In the genomic region with DNA sequence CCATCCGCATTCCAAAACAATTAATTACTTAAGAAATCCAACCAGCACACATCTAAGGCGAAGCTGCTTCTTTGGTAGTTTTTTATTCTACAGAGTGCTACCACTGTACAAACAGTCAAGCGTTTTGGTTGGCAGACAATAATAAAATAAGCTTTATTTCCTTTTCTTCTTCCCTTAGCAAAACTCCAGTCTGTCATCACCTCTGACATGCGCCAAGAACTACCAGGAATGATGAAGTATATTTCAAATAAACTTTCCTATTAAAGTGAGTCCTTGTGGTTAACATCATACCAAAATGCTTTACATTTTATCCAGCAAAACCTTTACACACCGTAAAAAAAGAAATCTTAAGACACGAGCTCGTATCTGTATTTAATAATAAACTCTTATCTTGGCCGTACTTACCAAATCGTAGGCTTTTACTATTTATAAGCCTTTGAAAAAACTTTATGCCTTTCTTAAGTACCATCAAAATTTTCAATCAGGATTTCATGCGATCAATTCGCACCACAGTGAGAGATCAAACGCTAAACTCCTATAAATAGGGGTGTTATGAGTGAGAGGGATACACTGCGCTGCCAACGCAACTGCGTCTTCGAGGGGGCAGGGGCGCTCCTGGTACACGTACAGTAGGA, we compare ENCODE assay signal across 8 cellular contexts. TPM values are rescaled to one million over a fixed set of nuclear protein-coding genes. Genes with fewer than 3 reads are reported as not detected.
DNase-seq lines count a peak whose midpoint lies in the region; ATAC-seq lines count a peak whose summit lies in the region.

No MANE protein-coding gene starts in this region.

- in situ Hi-C loops in KBM-7 (cut with MboI; ENCODE audit: low pct_unique_long_range_greater_than_20kb, low sequenced_read_pairs) = no loop called here

- H3K27ac Mint-ChIP-seq in activated naive CD4-positive, alpha-beta T cell treated with anti-CD3 and anti-CD28 coated beads for 36 hours = peak overlapping the region; percentile 77

- peak overlapping the region; percentile 99 for H3K27ac ChIP-seq in esophagus (ENCODE audit: low read depth in 2 of 2, low read length in 1 of 2)

- H3K4me1 Mint-ChIP-seq in activated naive CD4-positive, alpha-beta T cell treated with anti-CD3 and anti-CD28 coated beads for 36 hours (ENCODE audit: low read depth) = peaks cover 59% of the 10 kb centered on the region

- H3K27me3 ChIP-seq in esophagus (ENCODE audit: control insufficient read depth in 1 of 2, insufficient read depth in 2 of 2, low read length in 2 of 2) (no peaks in the 10 kb centered on the region), neuron (ENCODE audit: insufficient read depth, low read length) (no peaks in the 10 kb centered on the region)

- H3K27me3 Mint-ChIP-seq in activated naive CD4-positive, alpha-beta T cell treated with anti-CD3 and anti-CD28 coated beads for 36 hours (ENCODE audit: low read depth) = no peaks in the 10 kb centered on the region

- 6 to 9% methylated on average over 18 of the region's 18 CpGs for WGBS in esophagus, 2 donors

- no peaks in the 10 kb centered on the region for H3K4me1 ChIP-seq in esophagus (ENCODE audit: control insufficient read depth in 2 of 2, insufficient read depth in 2 of 2, low read length in 1 of 2)
- H3K4me1 ChIP-seq in neuron (ENCODE audit: insufficient read depth, low read length) = peaks cover 19% of the 10 kb centered on the region

- peak overlapping the region; percentile 78 for H2AFZ ChIP-seq in neuron (ENCODE audit: low read depth, low read length)

- peak overlapping the region; percentile 81 to 100 for H3K4me3 ChIP-seq in esophagus (ENCODE audit: low read depth in 1 of 2, low read length in 2 of 2)
- H3K4me3 ChIP-seq in neuron (ENCODE audit: low read length) = peak overlapping the region; percentile 75

- intact Hi-C loops in activated naive CD4-positive, alpha-beta T cell treated with anti-CD3 and anti-CD28 coated beads for 36 hours (cut with micrococcal nuclease) = loop anchor here (1.0 to 10.0 kb wide), 6 partner anchors 132 to 1059 kb away; partner anchors contain the start of genes CYP1B1, DHX57, HNRNPLL and MAP4K3

- no peaks in the 10 kb centered on the region for H3K9me3 Mint-ChIP-seq in activated naive CD4-positive, alpha-beta T cell treated with anti-CD3 and anti-CD28 coated beads for 36 hours

- DNase-seq in activated naive CD4-positive, alpha-beta T cell treated with anti-CD3 and anti-CD28 coated beads for 36 hours = peak; percentile 72
- DNase-seq in activated naive CD4-positive, alpha-beta T cell treated with Interleukin-2 at 50 U/mL for 16 hours = no peak
- peak; percentile 46 for DNase-seq in T follicular helper cell (ENCODE audit: low read depth)
- no peak for DNase-seq in KBM-7
- no peak for DNase-seq in DMS153 treated with DMSO at 0.1 percent for 48 hours (lab: John Stamatoyannopoulos, UW; ENCODE audit: unreplicated experiment)

- peak overlapping the region; percentile 90 for H3K4me3 Mint-ChIP-seq in activated naive CD4-positive, alpha-beta T cell treated with anti-CD3 and anti-CD28 coated beads for 36 hours

- H3K36me3 Mint-ChIP-seq in activated naive CD4-positive, alpha-beta T cell treated with anti-CD3 and anti-CD28 coated beads for 36 hours (ENCODE audit: low read depth) = no peaks in the 10 kb centered on the region

- CTCF ChIA-PET in activated naive CD4-positive, alpha-beta T cell treated with anti-CD3 and anti-CD28 coated beads for 36 hours (lab: Charles Lee) = interaction anchor here (0.9 to 4.3 kb wide), 9 partner anchors 9 to 358 kb away, joined by 3 to 23 read pairs (median 4); no protein-coding TSS in a partner anchor

- no peak for ATAC-seq in HG03469 (IDR thresholded peaks at IDR 0.05; ENCODE audit: unreplicated experiment)

- no peaks in the 10 kb centered on the region for H3K9me3 ChIP-seq in esophagus (ENCODE audit: control insufficient read depth in 2 of 2, insufficient read depth in 1 of 2, low read depth in 1 of 2, low read length in 1 of 2)
- no peaks in the 10 kb centered on the region for H3K9me3 ChIP-seq in neuron (ENCODE audit: low read length)

- H3K36me3 ChIP-seq in esophagus (ENCODE audit: control insufficient read depth in 2 of 2, insufficient read depth in 2 of 2, low read length in 1 of 2) (no peaks in the 10 kb centered on the region), neuron (ENCODE audit: insufficient read depth, low read length) (no peaks in the 10 kb centered on the region)

RNA-seq across cellular contexts. Expression of gene ATL2, which starts 1.2 kb away (rescaled TPM):
- 10 to 100 TPM; 54.6 to 55.9 TPM for total RNA-seq in activated naive CD4-positive, alpha-beta T cell treated with anti-CD3 and anti-CD28 coated beads for 36 hours
- 10 to 100 TPM; 27.9 to 41.7 TPM for polyA plus RNA-seq in esophagus

Comparison
In these comparisons a context has a peak if more than half of its experiments do, and no peak if none do; other contexts are left out.
1. DNase-seq: peak in activated naive CD4-positive, alpha-beta T cell treated with anti-CD3 and anti-CD28 coated beads for 36 hours (single experiment) and T follicular helper cell (single experiment); none in activated naive CD4-positive, alpha-beta T cell treated with Interleukin-2 at 50 U/mL for 16 hours (single experiment), KBM-7 (single experiment) and DMS153 treated with DMSO at 0.1 percent for 48 hours (single experiment).